In genomic region chr9:130756037-130756436, GRCh38 we compare ENCODE assay signal across 20 cellular contexts.
A peak's percentile ranks its signal among the peaks of the same experiment; 100 is the strongest.
DNase-seq lines count a peak whose midpoint lies in the region; ATAC-seq, FAIRE-seq and TF ChIP-seq lines count a peak whose summit lies in the region.
"Had no signal": no experiment of that assay in that cellular context is flagged by ENCODE, and none has a peak within 500 bp of the region (broad histone marks: within the 10 kb centered on the region; RNA-seq: fewer than 3 reads in every experiment).

No MANE protein-coding gene starts in this region.

- TF ChIP-seq CTCF in right lobe of liver (IDR thresholded peaks at IDR 0.05) (no peak), HepG2 (CRISPR knock-in tag; IDR thresholded peaks at IDR 0.05) (no peak), upper lobe of left lung (IDR thresholded peaks at IDR 0.05) (no peak)

- H3K36me3 Mint-ChIP-seq in activated naive CD8-positive, alpha-beta T cell treated with anti-CD3 and anti-CD28 coated beads, Interleukin-2, amount 50 U/mL, for 24 hours (ENCODE audit: low read depth), result no peaks in the 10 kb centered on the region

- no peak overlapping the region for H3K27ac ChIP-seq in right lobe of liver
- H3K27ac ChIP-seq in HepG2 (ENCODE audit: extremely low read length, insufficient read depth, low read length), result no peak overlapping the region
- H3K27ac ChIP-seq in upper lobe of left lung, result no peak overlapping the region

- H3K4me3 ChIP-seq in right lobe of liver (no peak overlapping the region), HepG2 (replicated peaks in 1 of 3; ENCODE audit: insufficient read depth in 1 of 3, low read depth in 2 of 3, low read length in 3 of 3) (no peak overlapping the region), upper lobe of left lung (no peak overlapping the region)
- H3K4me3 ChIP-seq: MG63 had no signal

- no peak overlapping the region for H3K4me3 Mint-ChIP-seq in activated naive CD8-positive, alpha-beta T cell treated with anti-CD3 and anti-CD28 coated beads, Interleukin-2, amount 50 U/mL, for 24 hours
- H3K4me3 Mint-ChIP-seq: neural crest cell had no signal

- TF ChIP-seq EP300 in HepG2 (IDR thresholded peaks at IDR 0.05; ENCODE audit: low read depth in 2 of 2, low read length in 2 of 2), result no peak
- no peak for TF ChIP-seq EP300 in HepG2 (CRISPR knock-in tag; IDR thresholded peaks at IDR 0.05; ENCODE audit: borderline replicate concordance)
- no peak for TF ChIP-seq EP300 in upper lobe of left lung (IDR thresholded peaks at IDR 0.05)

- H3K4me1 ChIP-seq in right lobe of liver (no peaks in the 10 kb centered on the region), HepG2 (ENCODE audit: insufficient read depth, low read length) (no peaks in the 10 kb centered on the region), upper lobe of left lung (peaks cover 14 to 20% (median 17%) of the 10 kb centered on the region in 4 donors)

- no peaks in the 10 kb centered on the region for H3K27me3 Mint-ChIP-seq in activated naive CD8-positive, alpha-beta T cell treated with anti-CD3 and anti-CD28 coated beads, Interleukin-2, amount 50 U/mL, for 24 hours

- FAIRE-seq in HepG2 (lab: Jason Lieb, UNC), result no peak
- FAIRE-seq: colon had no signal

- H3K9ac ChIP-seq in HepG2 (ENCODE audit: insufficient read depth, low read depth, low read length), result no peak overlapping the region

- no peak overlapping the region for H3K27ac Mint-ChIP-seq in activated naive CD8-positive, alpha-beta T cell treated with anti-CD3 and anti-CD28 coated beads, Interleukin-2, amount 50 U/mL, for 24 hours
- H3K27ac Mint-ChIP-seq: activated T-helper 2 cell treated with anti-CD3 and anti-CD28 coated beads, Interferon-gamma antibody, Interleukin-2, Interleukin-4, amounts not matched to agents 10 μg/mL and 5 μg/mL and 100 μg/mL, durations not matched to agents 14 hours and 24 hours and 36 hours had no signal

- 28% methylated on average over 2 of the region's 2 CpGs for WGBS in right lobe of liver (ENCODE audit: insufficient coverage, low coverage, low lambda C conversion rate, missing lambda C conversion rate)
- WGBS in HepG2 (ENCODE audit: low lambda C conversion rate), result 73% methylated on average over 2 of the region's 2 CpGs
- WGBS in upper lobe of left lung, 2 donors, result 3% methylated on average over 2 of the region's 2 CpGs

- TF ChIP-seq POLR2A in right lobe of liver (IDR thresholded peaks at IDR 0.05) (no peak), HepG2 (IDR thresholded peaks at IDR 0.05; ENCODE audit: insufficient read depth in 1 of 2, low read depth in 2 of 2, low read length in 2 of 2) (no peak), upper lobe of left lung (IDR thresholded peaks at IDR 0.05) (no peak)

- H3K79me2 ChIP-seq in HepG2 (ENCODE audit: insufficient read depth, low read length), result peaks cover 5% of the 10 kb centered on the region

- H3K4me2 ChIP-seq in HepG2 (ENCODE audit: low read depth, low read length), result no peak overlapping the region

- DNase-seq in right lobe of liver (no peak), HepG2 (ENCODE audit: low spot score) (no peak), RPMI8226 (peak; percentile 25), foreskin melanocyte (peak; percentile 24), upper lobe of left lung (no peak)
- no peak for DNase-seq in activated T-cell treated with anti-CD3 and anti-CD28 coated beads, Interleukin-2, amount 50 U/mL, for 1 hour
- DNase-seq in activated naive CD8-positive, alpha-beta T cell treated with anti-CD3 and anti-CD28 coated beads, Interleukin-2, amount 50 U/mL, for 24 hours, result no peak
- DNase-seq: activated CD4-positive, CD25-positive, alpha-beta regulatory T cell; amniotic stem cell; COR-L47; glutamatergic neuron; MG63; NCI-H2029 treated with DMSO at 0.1 percent for 48 hours; NCI-H526 had no signal

- no peaks in the 10 kb centered on the region for H3K9me3 ChIP-seq in right lobe of liver
- H3K9me3 ChIP-seq in HepG2 (ENCODE audit: low read length), result no peaks in the 10 kb centered on the region
- H3K9me3 ChIP-seq in upper lobe of left lung, result no peaks in the 10 kb centered on the region
- H3K9me3 ChIP-seq: MG63 had no signal

- H3K4me1 Mint-ChIP-seq in activated naive CD8-positive, alpha-beta T cell treated with anti-CD3 and anti-CD28 coated beads, Interleukin-2, amount 50 U/mL, for 24 hours, result peaks cover 12% of the 10 kb centered on the region

- POLR2A ChIA-PET in HepG2 (lab: Yijun Ruan, JAX), result no interaction called here

- CTCF ChIA-PET in HepG2 (lab: Yijun Ruan, JAX; ENCODE audit: low intra/inter-chr PET ratio, low total read pairs), result no interaction called here

- in situ Hi-C loops in HepG2 (cut with HindIII; ENCODE audit: extremely low pct_ligation_motif_present, low pct_unique_long_range_greater_than_20kb), result no loop called here

- H2AFZ ChIP-seq in HepG2 (ENCODE audit: low read length), result no peak overlapping the region

- no peaks in the 10 kb centered on the region for H3K36me3 ChIP-seq in right lobe of liver
- no peaks in the 10 kb centered on the region; a peak in 1 of 5 replicates for H3K36me3 ChIP-seq in HepG2 (replicated peaks in 1 of 2; ENCODE audit: control insufficient read depth in 1 of 2, insufficient read depth in 2 of 2, low read length in 2 of 2)
- H3K36me3 ChIP-seq in upper lobe of left lung, result no peaks in the 10 kb centered on the region
- H3K36me3 ChIP-seq: MG63 had no signal

- ATAC-seq in right lobe of liver (peak in 3 of 4 donors; percentile 34 to 59 (median 37)), HepG2 (no peak), upper lobe of left lung (ENCODE audit: low FRiP score in 2 of 2) (no peak), HG03442 (IDR thresholded peaks at IDR 0.05; ENCODE audit: unreplicated experiment) (no peak)
- no peak for ATAC-seq in activated naive CD8-positive, alpha-beta T cell treated with anti-CD3 and anti-CD28 coated beads, Interleukin-2, amount 50 U/mL, for 24 hours
- ATAC-seq: Panc1 had no signal

- no peaks in the 10 kb centered on the region for H3K27me3 ChIP-seq in right lobe of liver
- H3K27me3 ChIP-seq in HepG2 (ENCODE audit: control insufficient read depth in 1 of 2, insufficient read depth in 2 of 2, low read length in 2 of 2), result no peaks in the 10 kb centered on the region
- no peaks in the 10 kb centered on the region for H3K27me3 ChIP-seq in upper lobe of left lung
- H3K27me3 ChIP-seq: MG63 had no signal

- intact Hi-C loops in right lobe of liver (cut with DNase I) (no loop called here), HepG2 (cut with micrococcal nuclease; ENCODE audit: unreplicated experiment) (no loop called here)

- H4K20me1 ChIP-seq in HepG2 (ENCODE audit: insufficient read depth, low read length), result peaks cover 4% of the 10 kb centered on the region; the same call in 1 of the 2 replicates

- TF ChIP-seq RAD21 in HepG2 (CRISPR knock-in tag; IDR thresholded peaks at IDR 0.05), result no peak

- no peaks in the 10 kb centered on the region for H3K9me3 Mint-ChIP-seq in activated naive CD8-positive, alpha-beta T cell treated with anti-CD3 and anti-CD28 coated beads, Interleukin-2, amount 50 U/mL, for 24 hours
- H3K9me3 Mint-ChIP-seq: activated T-helper 2 cell treated with anti-CD3 and anti-CD28 coated beads, Interferon-gamma antibody, Interleukin-2, Interleukin-4, amounts not matched to agents 10 μg/mL and 5 μg/mL and 100 μg/mL, durations not matched to agents 14 hours and 24 hours and 36 hours; H9; neural crest cell had no signal

- BruUV-seq in HepG2 (replicated peaks; lab: Mats Ljungman, UMichigan), result no TSS peak

TF ChIP-seq in HepG2, 621 proteins besides CTCF, POLR2A, EP300 and RAD21 (continues in another document):
- TF ChIP-seq PBX3 (CRISPR knock-in tag; IDR thresholded peaks at IDR 0.05; ENCODE audit: borderline replicate concordance), result no peak
- no peak for TF ChIP-seq ZNF841 (CRISPR knock-in tag; IDR thresholded peaks at IDR 0.05; ENCODE audit: borderline replicate concordance)
- no peak for TF ChIP-seq HOXD1 (CRISPR knock-in tag; IDR thresholded peaks at IDR 0.05)
- no peak for TF ChIP-seq ZNF446 (CRISPR knock-in tag; IDR thresholded peaks at IDR 0.05)
- TF ChIP-seq ZFP36L2 (CRISPR knock-in tag; IDR thresholded peaks at IDR 0.05), result no peak
- TF ChIP-seq ZNF563 (CRISPR knock-in tag; IDR thresholded peaks at IDR 0.05), result no peak
- TF ChIP-seq MXD3 (CRISPR knock-in tag; IDR thresholded peaks at IDR 0.05), result no peak
- TF ChIP-seq ZBTB1 (CRISPR knock-in tag; IDR thresholded peaks at IDR 0.05; ENCODE audit: borderline replicate concordance), result no peak
- TF ChIP-seq RFX1 (IDR thresholded peaks at IDR 0.05), result no peak
- TF ChIP-seq NFE2L1 (CRISPR knock-in tag; IDR thresholded peaks at IDR 0.05; ENCODE audit: borderline replicate concordance), result no peak
- TF ChIP-seq KLF9 (CRISPR knock-in tag; IDR thresholded peaks at IDR 0.05; ENCODE audit: low read depth), result no peak
- no peak for TF ChIP-seq ZMAT3 (CRISPR knock-in tag; conservative IDR thresholded peaks at IDR 0.05)
- no peak for TF ChIP-seq GMEB2 (CRISPR knock-in tag; IDR thresholded peaks at IDR 0.05; ENCODE audit: low read depth)

Comparison
In these comparisons a context has a peak if more than half of its experiments do, and no peak if none do; other contexts are left out.
1. ATAC-seq: peak in right lobe of liver (3 of 4); none in HepG2 (single experiment), upper lobe of left lung (0 of 2), HG03442 (single experiment) and activated naive CD8-positive, alpha-beta T cell treated with anti-CD3 and anti-CD28 coated beads, Interleukin-2, amount 50 U/mL, for 24 hours (single experiment).
2. DNase-seq: peak in RPMI8226 (single experiment) and foreskin melanocyte (single experiment); none in right lobe of liver (0 of 3), HepG2 (single experiment), activated T-cell treated with anti-CD3 and anti-CD28 coated beads, Interleukin-2, amount 50 U/mL, for 1 hour (single experiment), upper lobe of left lung (0 of 2) and activated naive CD8-positive, alpha-beta T cell treated with anti-CD3 and anti-CD28 coated beads, Interleukin-2, amount 50 U/mL, for 24 hours (single experiment).